In the genomic region with DNA sequence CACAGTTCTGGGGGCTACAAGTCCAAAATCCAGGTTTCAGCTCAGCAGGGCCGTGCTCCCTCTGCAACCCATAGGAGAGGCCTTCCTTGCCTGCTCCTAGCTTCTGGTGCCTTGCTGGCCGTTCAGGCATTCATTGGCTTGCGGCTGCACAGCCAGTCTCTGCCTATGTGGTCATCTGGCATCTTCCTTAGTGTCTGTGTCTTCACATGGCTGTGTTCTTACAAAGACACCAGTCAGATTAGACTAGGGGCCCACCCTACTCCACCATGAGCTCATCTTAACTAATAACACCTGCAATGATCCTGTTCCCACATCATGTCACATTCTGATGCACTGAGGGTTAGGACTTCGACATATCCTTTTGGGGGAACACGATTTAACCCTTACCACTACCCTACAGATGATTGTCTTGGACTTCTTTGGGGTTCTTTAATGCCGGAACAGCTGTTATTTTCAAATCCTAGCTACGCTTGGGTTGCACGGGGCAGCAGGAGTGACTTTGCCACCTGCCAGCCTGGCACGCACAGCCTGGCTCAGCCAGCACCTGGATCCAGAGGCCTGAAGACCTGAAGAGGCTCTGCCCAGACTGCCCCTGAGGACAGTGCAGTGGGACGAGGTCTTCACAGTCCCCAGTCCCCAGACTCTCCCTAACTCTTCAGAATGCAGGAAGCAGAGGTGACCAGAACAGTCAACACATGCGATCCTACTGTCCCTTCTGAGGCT, we compare ENCODE assay signal across 9 cellular contexts. TPM values are rescaled to one million over a fixed set of nuclear protein-coding genes. Genes with fewer than 3 reads are reported as not detected.
DNase-seq lines count a peak whose midpoint lies in the region; TF ChIP-seq lines count a peak whose summit lies in the region.
"Had no signal": no experiment of that assay in that cellular context is flagged by ENCODE, and none has a peak within 500 bp of the region (broad histone marks: within the 10 kb centered on the region; RNA-seq: fewer than 3 reads in every experiment).

No MANE protein-coding gene starts in this region.

- H3K36me3 Mint-ChIP-seq in chondrocyte (ENCODE audit: low read depth), result no peaks in the 10 kb centered on the region
- peaks cover 12% of the 10 kb centered on the region for H3K36me3 Mint-ChIP-seq in T-helper 2 cell treated with Interferon-gamma antibody and Interleukin-4, amounts not matched to agents 5 μg/mL and 100 μg/mL, for 36 hours (ENCODE audit: low read depth)

- TF ChIP-seq CTCF in 22Rv1 (IDR thresholded peaks at IDR 0.05) (no peak), chondrocyte (IDR thresholded peaks at IDR 0.05) (no peak)

- H3K9me3 Mint-ChIP-seq in chondrocyte (ENCODE audit: low read depth), result no peaks in the 10 kb centered on the region
- no peaks in the 10 kb centered on the region for H3K9me3 Mint-ChIP-seq in T-helper 2 cell treated with Interferon-gamma antibody and Interleukin-4, amounts not matched to agents 5 μg/mL and 100 μg/mL, for 36 hours

- H3K4me3 Mint-ChIP-seq in chondrocyte (ENCODE audit: unreplicated experiment), result no peak overlapping the region
- H3K4me3 Mint-ChIP-seq in T-helper 2 cell treated with Interferon-gamma antibody and Interleukin-4, amounts not matched to agents 5 μg/mL and 100 μg/mL, for 36 hours, result no peak overlapping the region

- H3K4me1 Mint-ChIP-seq in chondrocyte (ENCODE audit: low read depth), result peaks cover 46% of the 10 kb centered on the region
- peaks cover 30% of the 10 kb centered on the region for H3K4me1 Mint-ChIP-seq in T-helper 2 cell treated with Interferon-gamma antibody and Interleukin-4, amounts not matched to agents 5 μg/mL and 100 μg/mL, for 36 hours (ENCODE audit: low read depth)

- peak overlapping the region; percentile 15 for H3K27ac Mint-ChIP-seq in chondrocyte (ENCODE audit: unreplicated experiment)
- H3K27ac Mint-ChIP-seq in T-helper 2 cell treated with Interferon-gamma antibody and Interleukin-4, amounts not matched to agents 5 μg/mL and 100 μg/mL, for 36 hours, result no peak overlapping the region

- H3K27ac ChIP-seq in 22Rv1, result peak overlapping the region; percentile 100; the same call in 1 of the 2 replicates

- no peaks in the 10 kb centered on the region for H3K27me3 Mint-ChIP-seq in chondrocyte (ENCODE audit: low read depth)
- no peaks in the 10 kb centered on the region for H3K27me3 Mint-ChIP-seq in T-helper 2 cell treated with Interferon-gamma antibody and Interleukin-4, amounts not matched to agents 5 μg/mL and 100 μg/mL, for 36 hours (ENCODE audit: low read depth)

- DNase-seq in HCEC 1CT, result peak; percentile 2
- DNase-seq in chondrocyte (ENCODE audit: low spot score), result peak; percentile 54
- DNase-seq in mesenteric fat pad (ENCODE audit: low spot score), result peak; percentile 81
- DNase-seq in NCI-H2227 (lab: John Stamatoyannopoulos, UW; ENCODE audit: unreplicated experiment), result no peak
- no peak for DNase-seq in NCI-H2029 (lab: John Stamatoyannopoulos, UW)
- DNase-seq in T-helper 2 cell treated with Interferon-gamma antibody and Interleukin-4, amounts not matched to agents 5 μg/mL and 100 μg/mL, for 36 hours (ENCODE audit: low spot score), result no peak
- no peak for DNase-seq in NCI-H226
- DNase-seq: NCI-H187 had no signal

RNA-seq across cellular contexts. Expression of gene NEAT1, which starts 7.7 kb away (rescaled TPM):
- total RNA-seq in chondrocyte (333 to 440 TPM (median 377 TPM) in 3 replicates), mesenteric fat pad (1,527 TPM)

RNA-seq across cellular contexts. Expression of gene FRMD8, which starts 28.5 kb away (rescaled TPM):
- 43.6 to 49.6 TPM (median 45.5 TPM) in 3 replicates for total RNA-seq in chondrocyte
- total RNA-seq in mesenteric fat pad, result 44.0 TPM

RNA-seq across cellular contexts. Expression of gene SLC25A45, which starts 32.5 kb away (rescaled TPM):
- total RNA-seq in chondrocyte (11.7 to 14.4 TPM (median 13.1 TPM) in 3 replicates), mesenteric fat pad (8.7 TPM)

Comparison
In these comparisons a context has a peak if more than half of its experiments do, and no peak if none do; other contexts are left out.
1. DNase-seq: peak in HCEC 1CT (single experiment), chondrocyte (single experiment) and mesenteric fat pad (single experiment); none in NCI-H2227 (single experiment), NCI-H2029 (single experiment), T-helper 2 cell treated with Interferon-gamma antibody and Interleukin-4, amounts not matched to agents 5 μg/mL and 100 μg/mL, for 36 hours (single experiment) and NCI-H226 (single experiment).